In genomic region chr20:55216525-55217242, GRCh38 we compare ENCODE assay signal across 21 cellular contexts.
DNase-seq lines count a peak whose midpoint lies in the region; ATAC-seq, FAIRE-seq and TF ChIP-seq lines count a peak whose summit lies in the region.
"Had no signal": no experiment of that assay in that cellular context is flagged by ENCODE, and none has a peak within 500 bp of the region (broad histone marks: within the 10 kb centered on the region; RNA-seq: fewer than 3 reads in every experiment).

No MANE protein-coding gene starts in this region.

- H3K36me3 ChIP-seq in RWPE2 (ENCODE audit: low read depth), result no peaks in the 10 kb centered on the region

- H3K27me3 ChIP-seq in RWPE2 (ENCODE audit: insufficient read depth, poor library complexity, severe bottlenecking), result no peaks in the 10 kb centered on the region
- H3K27me3 ChIP-seq in foreskin keratinocyte, result no peaks in the 10 kb centered on the region

- H3K9me3 ChIP-seq in RWPE2 (ENCODE audit: severe bottlenecking), result peaks cover 4% of the 10 kb centered on the region

- FAIRE-seq in HTR-8/SVneo (lab: Jason Lieb, UNC), result peak; percentile 66
- FAIRE-seq: GM12878, GM19239, HepG2 had no signal

- no peak overlapping the region for H3K4me3 ChIP-seq in RWPE2 (ENCODE audit: severe bottlenecking)
- H3K4me3 ChIP-seq: GM12878, GM23248, PC-9 had no signal

- H3K27ac ChIP-seq in RWPE2 (ENCODE audit: poor library complexity, severe bottlenecking) (peak overlapping the region; percentile 22), foreskin keratinocyte (peak overlapping the region; percentile 59)
- H3K27ac ChIP-seq: GM23248, KMS-11, PC-9 had no signal

- TF ChIP-seq CTCF in RWPE2 (IDR thresholded peaks at IDR 0.05; ENCODE audit: poor library complexity, severe bottlenecking) (no peak), foreskin keratinocyte (conservative IDR thresholded peaks at IDR 0.05) (no peak)

- peak; percentile 58 for DNase-seq in COR-L47 (lab: John Stamatoyannopoulos, UW)
- DNase-seq in HTR-8/SVneo (ENCODE audit: insufficient read length, low spot score), result no peak
- no peak for DNase-seq in RWPE2 (ENCODE audit: low spot score)
- peak; percentile 48 to 64 for DNase-seq in foreskin keratinocyte
- DNase-seq in medulla oblongata (ENCODE audit: extremely low spot score), result no peak
- DNase-seq in dermis blood vessel endothelial cell, result no peak
- DNase-seq in activated CD4-positive, CD25-positive, alpha-beta regulatory T cell (lab: John Stamatoyannopoulos, UW), result no peak
- DNase-seq in occipital lobe (lab: John Stamatoyannopoulos, UW), result no peak
- DNase-seq: AML-193; GM23248; MM.1S; NCI-H1105 treated with DMSO at 0.1 percent for 48 hours; NCI-H2029; NCI-H524 treated with DMSO at 0.1 percent for 48 hours; NK-92 treated with Interleukin-12 subunit alpha and Interleukin-12 subunit beta, amount 100 ng/mL, for 24 hours; PC-9; SIG-M5 had no signal

- H3K4me1 ChIP-seq in RWPE2 (ENCODE audit: insufficient read depth, poor library complexity, severe bottlenecking), result peaks cover 12% of the 10 kb centered on the region
- peaks cover 2% of the 10 kb centered on the region for H3K4me1 ChIP-seq in foreskin keratinocyte

- ATAC-seq in RWPE2 (ENCODE audit: low read depth) (peak; percentile 90), foreskin keratinocyte (peak; percentile 95)
- ATAC-seq: GM12878, HepG2 had no signal

Comparison
In these comparisons a context has a peak if more than half of its experiments do, and no peak if none do; other contexts are left out.
1. DNase-seq: peak in COR-L47 (single experiment) and foreskin keratinocyte (2 of 2); none in HTR-8/SVneo (single experiment), RWPE2 (single experiment), medulla oblongata (single experiment), dermis blood vessel endothelial cell (single experiment), activated CD4-positive, CD25-positive, alpha-beta regulatory T cell (0 of 4) and occipital lobe (single experiment).